ENCODE assay signal across 19 cellular contexts in genomic region chr9:87036482-87036881, GRCh38.
DNase-seq lines count a peak whose midpoint lies in the region; ATAC-seq and TF ChIP-seq lines count a peak whose summit lies in the region.
"Had no signal": no experiment of that assay in that cellular context is flagged by ENCODE, and none has a peak within 500 bp of the region (broad histone marks: within the 10 kb centered on the region; RNA-seq: fewer than 3 reads in every experiment).

No MANE protein-coding gene starts in this region.

- H3K27ac ChIP-seq in esophagus muscularis mucosa (replicated peaks in 1 of 4) (peak overlapping the region; percentile 75 to 85 (median 80)), uterus (peak overlapping the region; percentile 88 to 89)
- H3K27ac ChIP-seq: PC-9 had no signal

- no peak overlapping the region for H3K4me3 Mint-ChIP-seq in osteocyte (ENCODE audit: unreplicated experiment)
- H3K4me3 Mint-ChIP-seq: B cell, CD14-positive monocyte had no signal

- H3K36me3 ChIP-seq in esophagus muscularis mucosa, result no peaks in the 10 kb centered on the region
- no peaks in the 10 kb centered on the region for H3K36me3 ChIP-seq in uterus

- H3K9me3 ChIP-seq in esophagus muscularis mucosa (no peaks in the 10 kb centered on the region), uterus (no peaks in the 10 kb centered on the region)

- H3K9me3 Mint-ChIP-seq in osteocyte (ENCODE audit: unreplicated experiment), result no peaks in the 10 kb centered on the region

- TF ChIP-seq EP300 in esophagus muscularis mucosa (IDR thresholded peaks at IDR 0.05), result no peak

- intact Hi-C loops in esophagus muscularis mucosa (cut with DNase I), result loop anchor here (10.0 kb wide), 1 partner anchor 78 kb away; no protein-coding TSS in a partner anchor
- intact Hi-C loops in uterus (cut with DNase I; ENCODE audit: low total_unique reads), result no loop called here

- H3K27ac Mint-ChIP-seq in osteocyte (ENCODE audit: unreplicated experiment), result peak overlapping the region; percentile 97
- H3K27ac Mint-ChIP-seq: B cell, CD14-positive monocyte had no signal

- no peak for ATAC-seq in HG02981 (IDR thresholded peaks at IDR 0.05; ENCODE audit: unreplicated experiment)

- DNase-seq in RPMI8226 (peak; percentile 17), esophagus muscularis mucosa (ENCODE audit: extremely low spot score) (no peak), osteocyte (ENCODE audit: extremely low spot score, unreplicated experiment) (no peak), uterus (no peak)
- DNase-seq in stimulated activated CD4-positive, alpha-beta T cell treated with anti-CD3 and anti-CD28 coated beads, Interleukin-2, amount 100 ng/mL, for 48 hours, result no peak
- no peak for DNase-seq in stimulated activated CD4-positive, alpha-beta T cell treated with anti-CD3 and anti-CD28 coated beads, Interleukin-2, amount 100 ng/mL, for 24 hours
- DNase-seq: DMS53, GDM1, MM.1S, NCI-H1048, NCI-H1417 treated with DMSO at 0.1 percent for 48 hours, NCI-H187, NCI-H2107, NCI-H446 treated with DMSO at 0.1 percent for 48 hours, PC-9, SIG-M5 had no signal

- 78% methylated on average over 2 of the region's 2 CpGs for WGBS in esophagus muscularis mucosa

- peaks cover 75% of the 10 kb centered on the region for H3K4me1 Mint-ChIP-seq in osteocyte (ENCODE audit: unreplicated experiment)
- H3K4me1 Mint-ChIP-seq: B cell, CD14-positive monocyte had no signal

- H3K4me3 ChIP-seq in esophagus muscularis mucosa (no peak overlapping the region), uterus (no peak overlapping the region)
- H3K4me3 ChIP-seq: PC-9 had no signal

- H3K4me1 ChIP-seq in esophagus muscularis mucosa (peaks cover 4 to 48% (median 42%) of the 10 kb centered on the region in 4 donors), uterus (peaks cover 5 to 11% of the 10 kb centered on the region in 2 donors)

- no peaks in the 10 kb centered on the region for H3K27me3 ChIP-seq in esophagus muscularis mucosa
- H3K27me3 ChIP-seq in uterus, result no peaks in the 10 kb centered on the region

- TF ChIP-seq POLR2A in esophagus muscularis mucosa (IDR thresholded peaks at IDR 0.05; ENCODE audit: low read depth) (no peak), uterus (IDR thresholded peaks at IDR 0.05) (no peak)

- H3K27me3 Mint-ChIP-seq in osteocyte (ENCODE audit: unreplicated experiment), result no peaks in the 10 kb centered on the region
- H3K27me3 Mint-ChIP-seq: B cell had no signal

- H3K36me3 Mint-ChIP-seq in osteocyte (ENCODE audit: unreplicated experiment), result no peaks in the 10 kb centered on the region
- H3K36me3 Mint-ChIP-seq: CD14-positive monocyte had no signal

- TF ChIP-seq CTCF in esophagus muscularis mucosa (IDR thresholded peaks at IDR 0.05), result no peak
- no peak for TF ChIP-seq CTCF in osteocyte (IDR thresholded peaks at IDR 0.05)
- TF ChIP-seq CTCF in uterus (IDR thresholded peaks at IDR 0.05), result no peak
